ENCODE assay signal across 22 cellular contexts in genomic region chr11:6674856-6675255, GRCh38.
"Had no signal": no experiment of that assay in that cellular context is flagged by ENCODE, and none has a peak within 500 bp of the region (broad histone marks: within the 10 kb centered on the region; RNA-seq: fewer than 3 reads in every experiment).

No MANE protein-coding gene starts in this region.

- H3K27ac Mint-ChIP-seq: activated B cell treated with CpG ODN at 0.5 μM for 24 hours; activated naive CD8-positive, alpha-beta T cell; memory B cell; stimulated activated naive B cell treated with anti-CD40 and anti-IgM and Interleukin-4, amounts not matched to agents 10 μg/mL and 1 μg/mL and 100 μg/mL, for 72 hours; type B pancreatic cell had no signal

- H3K4me1 ChIP-seq: body of pancreas, parathyroid adenoma had no signal

- H3K4me3 Mint-ChIP-seq: activated B cell treated with CpG ODN at 0.5 μM for 24 hours; memory B cell; stimulated activated naive B cell treated with anti-CD40 and anti-IgM and Interleukin-4, amounts not matched to agents 10 μg/mL and 1 μg/mL and 100 μg/mL, for 72 hours; type B pancreatic cell had no signal

- ATAC-seq: activated T-cell treated with anti-CD3 and anti-CD28 coated beads, Interleukin-2, amount 50 U/mL, for 72 hours; body of pancreas; SK-N-SH treated with all-trans-retinoic acid at 6 μM for 48 hours; stimulated activated naive B cell treated with anti-CD40 and anti-IgM and Interleukin-4, amounts not matched to agents 10 μg/mL and 1 μg/mL and 100 μg/mL, for 72 hours had no signal

- H3K9ac ChIP-seq: parathyroid adenoma had no signal

- H3K27me3 Mint-ChIP-seq: activated naive CD8-positive, alpha-beta T cell; naive thymus-derived CD8-positive, alpha-beta T cell had no signal

- H3K4me3 ChIP-seq: body of pancreas, coronary artery had no signal

- H3K9me3 ChIP-seq: body of pancreas, neutrophil had no signal

- DNase-seq: activated B cell treated with CpG ODN at 0.5 μM for 24 hours; activated CD4-positive, alpha-beta T cell treated with anti-CD3 and anti-CD28 coated beads for 48 hours; activated CD8-positive, alpha-beta memory T cell treated with anti-CD3 and anti-CD28 coated beads, Interleukin-2, amount 50 U/mL, for 48 hours; activated gamma-delta T cell; activated T-cell treated with anti-CD3 and anti-CD28 coated beads, Interleukin-2, amount 50 U/mL, for 72 hours; amygdala; body of pancreas; central memory CD4-positive, alpha-beta T cell; effector CD4-positive, alpha-beta T cell; left cardiac atrium; naive thymus-derived CD8-positive, alpha-beta T cell; stimulated activated CD4-positive, alpha-beta T cell treated with anti-CD3 and anti-CD28 coated beads, Interleukin-4, amount 100 ng/mL, for 1 hour; stimulated activated naive B cell treated with anti-CD40 and anti-IgM and Interleukin-4, amounts not matched to agents 10 μg/mL and 1 μg/mL and 100 μg/mL, for 72 hours; substantia nigra had no signal

- H3K27ac ChIP-seq: body of pancreas, coronary artery, neutrophil, parathyroid adenoma had no signal

- H3K27me3 ChIP-seq: body of pancreas, neutrophil had no signal

- H3K9me3 Mint-ChIP-seq: activated B cell treated with CpG ODN at 0.5 μM for 24 hours; memory B cell; stimulated activated naive B cell treated with anti-CD40 and anti-IgM and Interleukin-4, amounts not matched to agents 10 μg/mL and 1 μg/mL and 100 μg/mL, for 72 hours; T-helper 1 cell treated with Interleukin-12 subunit alpha and Interleukin-12 subunit beta and Interleukin-4 antibody, amounts not matched to agents 30 μg/mL and 1 μg/mL, for 36 hours; type B pancreatic cell had no signal

- H3K36me3 ChIP-seq: neutrophil had no signal

- H3K4me1 Mint-ChIP-seq: activated B cell treated with CpG ODN at 0.5 μM for 24 hours had no signal
